Comparison of ENCODE assay signal across 18 cellular contexts in the genomic region with DNA sequence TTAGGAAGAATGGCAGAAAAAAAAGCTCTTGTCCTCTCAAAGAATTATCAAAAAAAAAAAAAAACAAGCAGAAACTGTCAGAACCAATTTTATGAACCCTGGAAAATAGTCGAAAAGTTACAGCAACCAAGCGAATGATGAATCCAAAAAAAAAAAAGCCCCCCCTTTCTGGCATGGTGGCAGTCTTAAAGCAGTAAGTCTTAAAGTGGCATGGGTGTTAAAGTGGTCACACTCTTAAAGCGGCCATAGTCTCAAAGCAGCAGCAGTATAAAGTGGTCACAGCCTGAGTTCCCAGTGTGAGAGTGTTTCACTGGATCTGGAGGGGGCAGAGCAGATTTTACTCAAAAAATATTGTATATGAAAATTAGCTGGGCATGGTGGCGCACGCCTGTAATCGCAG.
"Had no signal": no experiment of that assay in that cellular context is flagged by ENCODE, and none has a peak within 500 bp of the region (broad histone marks: within the 10 kb centered on the region; RNA-seq: fewer than 3 reads in every experiment).

No MANE protein-coding gene starts in this region.

- H3K36me3 ChIP-seq: neural progenitor cell, neutrophil, ovary, pancreas, prostate gland, right atrium auricular region, right lobe of liver, sigmoid colon, spleen had no signal

- H3K9me3 ChIP-seq: neutrophil, ovary, pancreas, prostate gland, psoas muscle, right atrium auricular region, right lobe of liver, sigmoid colon, spleen had no signal

- H3K4me1 ChIP-seq: neural progenitor cell, pancreas, parathyroid adenoma, prostate gland, psoas muscle, right atrium auricular region, right lobe of liver, sigmoid colon, spleen had no signal

- H3K27ac ChIP-seq: neural progenitor cell, neutrophil, ovary, pancreas, parathyroid adenoma, prostate gland, psoas muscle, right atrium auricular region, right lobe of liver, sigmoid colon, skin epidermis, spleen had no signal

- ATAC-seq: naive thymus-derived CD8-positive, alpha-beta T cell; natural killer cell; natural killer cell treated with Interleukin-12 subunit alpha and Interleukin-12 subunit beta and Interleukin-15 and Interleukin-18, amount 100 ng/mL, for 72 hours; pancreas; psoas muscle; right cardiac atrium; right lobe of liver; sciatic nerve had no signal

- H3K4me3 ChIP-seq: neural progenitor cell, ovary, pancreas, prostate gland, psoas muscle, right atrium auricular region, right lobe of liver, sigmoid colon, skin epidermis, smooth muscle cell, spleen had no signal
